23 cellular contexts compared by ENCODE assay signal in the genomic region with DNA sequence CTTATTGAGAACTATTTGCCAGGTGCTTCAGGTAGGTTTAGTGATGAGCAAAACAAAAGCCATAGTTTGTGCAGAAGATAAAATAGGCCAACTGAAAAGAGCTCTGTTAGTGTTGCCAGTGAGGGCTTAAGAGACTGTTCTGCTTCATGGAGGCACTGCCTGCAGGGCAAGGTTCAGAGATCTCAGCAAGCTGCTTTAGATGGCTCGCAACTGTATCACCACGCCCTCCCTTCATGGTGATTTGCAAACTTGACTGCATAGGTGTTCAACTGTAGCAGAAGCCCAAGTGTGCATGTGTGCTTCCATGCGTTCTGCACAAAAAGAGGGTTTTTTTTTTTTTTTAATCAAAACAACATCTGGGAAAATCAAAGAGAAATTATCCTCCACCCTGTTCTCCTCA.
DNase-seq lines count a peak whose midpoint lies in the region; ATAC-seq, FAIRE-seq and TF ChIP-seq lines count a peak whose summit lies in the region.
"Had no signal": no experiment of that assay in that cellular context is flagged by ENCODE, and none has a peak within 500 bp of the region (broad histone marks: within the 10 kb centered on the region; RNA-seq: fewer than 3 reads in every experiment).

No MANE protein-coding gene starts in this region.

- no peaks in the 10 kb centered on the region for H3K36me3 ChIP-seq in colonic mucosa

- peak overlapping the region; percentile 47 for H3K4me2 ChIP-seq in A549
- H3K4me2 ChIP-seq: GM23338 had no signal

- DNase-seq in A549 (ENCODE audit: low read depth in 1 of 2, low spot score in 1 of 2) = no peak
- DNase-seq in NCI-H2227 (lab: John Stamatoyannopoulos, UW; ENCODE audit: unreplicated experiment) = peak; percentile 73
- peak; percentile 55 for DNase-seq in colonic mucosa
- DNase-seq in nephron progenitor cell = no peak
- no peak for DNase-seq in activated effector memory CD4-positive, alpha-beta T cell treated with Interleukin-2 at 50 U/mL for 16 hours
- no peak for DNase-seq in activated CD8-positive, alpha-beta T cell treated with anti-CD3 and anti-CD28 coated beads for 36 hours
- DNase-seq: CD8-positive, alpha-beta T cell; DMS53; KG1; NCI-H1436; NCI-H2029; NCI-H2171 treated with DMSO at 0.1 percent for 48 hours; NCI-H510A; NCI-H748 treated with DMSO at 0.1 percent for 48 hours; NK-92 treated with Interleukin-12 subunit alpha and Interleukin-12 subunit beta, amount 100 ng/mL, for 24 hours had no signal

- H3K4me3 Mint-ChIP-seq in nephron progenitor cell = no peak overlapping the region
- no peak overlapping the region for H3K4me3 Mint-ChIP-seq in activated CD8-positive, alpha-beta T cell treated with anti-CD3 and anti-CD28 coated beads for 36 hours
- H3K4me3 Mint-ChIP-seq: CD8-positive, alpha-beta T cell; GM23338 had no signal

- ATAC-seq in A549 (no peak; a peak in 1 of 6 replicates), HG02970 (IDR thresholded peaks at IDR 0.05; ENCODE audit: low FRiP score, unreplicated experiment) (no peak)
- ATAC-seq in activated CD8-positive, alpha-beta T cell treated with anti-CD3 and anti-CD28 coated beads for 36 hours = no peak
- ATAC-seq: CD8-positive, alpha-beta T cell; GM23338; Right ventricle myocardium inferior had no signal

- no peaks in the 10 kb centered on the region for H3K27me3 Mint-ChIP-seq in nephron progenitor cell (ENCODE audit: low read depth, poor library complexity)
- no peaks in the 10 kb centered on the region for H3K27me3 Mint-ChIP-seq in activated CD8-positive, alpha-beta T cell treated with anti-CD3 and anti-CD28 coated beads for 36 hours

- H3K9me3 Mint-ChIP-seq in nephron progenitor cell = no peaks in the 10 kb centered on the region
- H3K9me3 Mint-ChIP-seq in activated CD8-positive, alpha-beta T cell treated with anti-CD3 and anti-CD28 coated beads for 36 hours = no peaks in the 10 kb centered on the region
- H3K9me3 Mint-ChIP-seq: CD8-positive, alpha-beta T cell; GM23338 had no signal

- H3K4me3 ChIP-seq in A549 = no peak overlapping the region
- H3K4me3 ChIP-seq in colonic mucosa = no peak overlapping the region
- H3K4me3 ChIP-seq: BLaER1 treated with 17β-estradiol and CSF1 and Interleukin-3, amounts not matched to agents 10 nM and 100 nM; GM23338; Peyer's patch had no signal

- no peak for FAIRE-seq in A549 (lab: Jason Lieb, UNC)
- FAIRE-seq: A204.1, GM12891, GM19239 had no signal

- no peaks in the 10 kb centered on the region for H3K4me1 Mint-ChIP-seq in nephron progenitor cell
- H3K4me1 Mint-ChIP-seq in activated CD8-positive, alpha-beta T cell treated with anti-CD3 and anti-CD28 coated beads for 36 hours (ENCODE audit: low read depth) = peaks cover 6% of the 10 kb centered on the region
- H3K4me1 Mint-ChIP-seq: GM23338 had no signal

- no peaks in the 10 kb centered on the region for H3K27me3 ChIP-seq in colonic mucosa
- H3K27me3 ChIP-seq: BLaER1 treated with 17β-estradiol and CSF1 and Interleukin-3, amounts not matched to agents 10 nM and 100 nM; Peyer's patch had no signal

- H3K9ac ChIP-seq in colonic mucosa (ENCODE audit: low read depth in 2 of 2, low read length in 2 of 2) = no peak overlapping the region
- H3K9ac ChIP-seq: BLaER1 treated with 17β-estradiol and CSF1 and Interleukin-3, amounts not matched to agents 10 nM and 100 nM had no signal

- H3K9me3 ChIP-seq in A549 (no peaks in the 10 kb centered on the region), colonic mucosa (no peaks in the 10 kb centered on the region)
- H3K9me3 ChIP-seq: BLaER1 treated with 17β-estradiol and CSF1 and Interleukin-3, amounts not matched to agents 10 nM and 100 nM; Peyer's patch had no signal

- peak overlapping the region; percentile 69 for H3K27ac Mint-ChIP-seq in nephron progenitor cell
- no peak overlapping the region for H3K27ac Mint-ChIP-seq in activated CD8-positive, alpha-beta T cell treated with anti-CD3 and anti-CD28 coated beads for 36 hours
- H3K27ac Mint-ChIP-seq: CD8-positive, alpha-beta T cell; GM23338 had no signal

- CTCF ChIA-PET in A549 (lab: Yijun Ruan, JAX) = interaction anchor here (0.6 kb wide), 1 partner anchor 15 kb away, joined by 4 read pairs; no protein-coding TSS in a partner anchor
- CTCF ChIA-PET in activated CD8-positive, alpha-beta T cell treated with anti-CD3 and anti-CD28 coated beads for 36 hours (lab: Charles Lee) = no interaction called here

- H3K27ac ChIP-seq in A549 = peak overlapping the region in 1 of 2 experiments; percentile 34; a peak in 1 of 6 replicates
- H3K27ac ChIP-seq in colonic mucosa = no peak overlapping the region
- H3K27ac ChIP-seq: BLaER1 treated with 17β-estradiol and CSF1 and Interleukin-3, amounts not matched to agents 10 nM and 100 nM; Peyer's patch had no signal

- TF ChIP-seq POLR2A in A549 (IDR thresholded peaks at IDR 0.05; ENCODE audit: low read length) = no peak

- peaks cover 70% of the 10 kb centered on the region for H3K36me3 Mint-ChIP-seq in nephron progenitor cell (ENCODE audit: low read depth)
- no peaks in the 10 kb centered on the region for H3K36me3 Mint-ChIP-seq in activated CD8-positive, alpha-beta T cell treated with anti-CD3 and anti-CD28 coated beads for 36 hours (ENCODE audit: low read depth)
- H3K36me3 Mint-ChIP-seq: CD8-positive, alpha-beta T cell had no signal

- no peak for TF ChIP-seq EP300 in A549 (IDR thresholded peaks at IDR 0.05)

- no peak for TF ChIP-seq RAD21 in A549 (conservative IDR thresholded peaks at IDR 0.05 in 1 of 2, IDR thresholded peaks at IDR 0.05 in 1 of 2)

- POLR2A ChIA-PET in A549 (lab: Yijun Ruan, JAX) = interaction anchor here (0.7 kb wide), 1 partner anchor 201 kb away, joined by 3 read pairs; no protein-coding TSS in a partner anchor
- POLR2A ChIA-PET in activated CD8-positive, alpha-beta T cell treated with anti-CD3 and anti-CD28 coated beads for 36 hours (lab: Charles Lee) = no interaction called here

- intact Hi-C loops in colonic mucosa (cut with DNase I) = loop anchor here (10.0 kb wide), 1 partner anchor 226 kb away; no protein-coding TSS in a partner anchor
- intact Hi-C loops in activated CD8-positive, alpha-beta T cell treated with anti-CD3 and anti-CD28 coated beads for 36 hours (cut with micrococcal nuclease) = loop anchor here (5.0 kb wide), 1 partner anchor 223 kb away; no protein-coding TSS in a partner anchor

- 79% methylated on average over 3 of the region's 3 CpGs for WGBS in A549 (ENCODE audit: missing lambda C conversion rate)

- H3K4me1 ChIP-seq in A549 (peaks cover 20% of the 10 kb centered on the region), colonic mucosa (no peaks in the 10 kb centered on the region)
- H3K4me1 ChIP-seq: Peyer's patch had no signal

- TF ChIP-seq CTCF in A549 (IDR thresholded peaks at IDR 0.05) (no peak), colonic mucosa (IDR thresholded peaks at IDR 0.05) (no peak), nephron progenitor cell (IDR thresholded peaks at IDR 0.05) (no peak)
- TF ChIP-seq CTCF in activated CD8-positive, alpha-beta T cell treated with anti-CD3 and anti-CD28 coated beads for 36 hours (IDR thresholded peaks at IDR 0.05) = no peak

TF ChIP-seq in A549, 52 proteins besides CTCF, POLR2A, EP300 and RAD21:
- no peak for TF ChIP-seq FOSB (CRISPR knock-in tag; IDR thresholded peaks at IDR 0.05)
- TF ChIP-seq, protein P1, sequence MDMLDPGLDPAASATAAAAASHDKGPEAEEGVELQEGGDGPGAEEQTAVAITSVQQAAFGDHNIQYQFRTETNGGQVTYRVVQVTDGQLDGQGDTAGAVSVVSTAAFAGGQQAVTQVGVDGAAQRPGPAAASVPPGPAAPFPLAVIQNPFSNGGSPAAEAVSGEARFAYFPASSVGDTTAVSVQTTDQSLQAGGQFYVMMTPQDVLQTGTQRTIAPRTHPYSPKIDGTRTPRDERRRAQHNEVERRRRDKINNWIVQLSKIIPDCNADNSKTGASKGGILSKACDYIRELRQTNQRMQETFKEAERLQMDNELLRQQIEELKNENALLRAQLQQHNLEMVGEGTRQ (IDR thresholded peaks at IDR 0.05) = no peak
- no peak for TF ChIP-seq ZC3H11A (IDR thresholded peaks at IDR 0.05)
- no peak for TF ChIP-seq EHMT2 (IDR thresholded peaks at IDR 0.05; ENCODE audit: low read depth)
- no peak for TF ChIP-seq ESRRA (IDR thresholded peaks at IDR 0.05; ENCODE audit: borderline replicate concordance, low read length)
- TF ChIP-seq, protein P2, sequence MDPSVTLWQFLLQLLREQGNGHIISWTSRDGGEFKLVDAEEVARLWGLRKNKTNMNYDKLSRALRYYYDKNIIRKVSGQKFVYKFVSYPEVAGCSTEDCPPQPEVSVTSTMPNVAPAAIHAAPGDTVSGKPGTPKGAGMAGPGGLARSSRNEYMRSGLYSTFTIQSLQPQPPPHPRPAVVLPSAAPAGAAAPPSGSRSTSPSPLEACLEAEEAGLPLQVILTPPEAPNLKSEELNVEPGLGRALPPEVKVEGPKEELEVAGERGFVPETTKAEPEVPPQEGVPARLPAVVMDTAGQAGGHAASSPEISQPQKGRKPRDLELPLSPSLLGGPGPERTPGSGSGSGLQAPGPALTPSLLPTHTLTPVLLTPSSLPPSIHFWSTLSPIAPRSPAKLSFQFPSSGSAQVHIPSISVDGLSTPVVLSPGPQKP (IDR thresholded peaks at IDR 0.05; ENCODE audit: low read depth, low read length) = no peak
TF ChIP-seq in A549: peak in this region for 0.

Comparison
In these comparisons a context has a peak if more than half of its experiments do, and no peak if none do; other contexts are left out.
1. DNase-seq: peak in NCI-H2227 (single experiment) and colonic mucosa (single experiment); none in A549 (0 of 2), nephron progenitor cell (single experiment), activated effector memory CD4-positive, alpha-beta T cell treated with Interleukin-2 at 50 U/mL for 16 hours (single experiment) and activated CD8-positive, alpha-beta T cell treated with anti-CD3 and anti-CD28 coated beads for 36 hours (single experiment).